In the genomic region with DNA sequence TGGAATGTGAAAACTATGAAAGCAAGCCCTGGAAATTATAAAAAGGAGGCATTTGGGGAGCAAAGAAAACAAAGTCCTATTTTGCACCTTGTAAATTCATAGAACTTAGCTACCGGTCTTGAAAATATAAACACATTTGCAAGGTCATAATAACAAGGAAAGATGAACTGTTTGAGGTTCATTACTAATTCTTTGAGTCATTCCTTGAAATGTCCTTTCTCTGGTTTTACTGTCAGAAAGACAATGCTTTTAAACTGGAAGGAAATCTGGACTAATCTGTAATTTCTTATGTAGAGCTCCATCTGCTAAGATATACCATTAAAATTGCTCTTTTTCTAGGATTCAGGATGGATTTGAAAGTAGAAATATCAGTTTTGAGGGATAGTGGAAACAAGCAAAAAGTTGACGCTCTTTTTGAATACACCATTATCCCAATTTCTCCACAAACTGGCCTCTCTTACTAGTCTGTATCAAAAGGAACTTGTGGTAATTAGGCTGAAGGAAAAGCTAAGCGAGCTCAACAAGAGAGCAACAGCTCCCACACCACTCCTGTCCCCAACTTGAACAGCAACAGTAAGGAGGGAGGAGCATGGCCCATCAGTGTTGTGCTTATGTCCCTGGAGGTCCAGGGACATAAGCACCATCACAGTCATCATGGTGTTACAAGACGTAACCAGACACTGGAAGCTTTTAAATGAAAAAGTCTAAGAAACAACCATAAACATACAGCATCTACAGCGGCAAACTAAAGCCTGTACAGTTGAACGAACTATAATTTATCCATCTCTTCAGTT, we compare ENCODE assay signal across 8 cellular contexts. TPM values are rescaled to one million over a fixed set of nuclear protein-coding genes. Genes with fewer than 3 reads are reported as not detected.
A peak's percentile ranks its signal among the peaks of the same experiment; 100 is the strongest.
DNase-seq lines count a peak whose midpoint lies in the region; ATAC-seq, FAIRE-seq and TF ChIP-seq lines count a peak whose summit lies in the region.

No MANE protein-coding gene starts in this region.

- WGBS in lower leg skin, 2 donors: 19 to 20% methylated on average over 6 of the region's 6 CpGs

- H4K20me1 ChIP-seq in OCI-LY7 (ENCODE audit: insufficient read depth, low read length): peaks cover 6% of the 10 kb centered on the region; the same call in 1 of the 2 replicates

- peak overlapping the region; percentile 92 for H3K4me2 ChIP-seq in OCI-LY7 (ENCODE audit: low read length)

- H3K4me3 Mint-ChIP-seq in chondrocyte (ENCODE audit: unreplicated experiment): peak overlapping the region; percentile 96

- intact Hi-C loops in OCI-LY7 (cut with micrococcal nuclease; ENCODE audit: unreplicated experiment): loop anchor here (1.0 to 10.0 kb wide), 4 partner anchors 45 to 190 kb away; a partner anchor contains a TSS
- intact Hi-C loops in lower leg skin (cut with DNase I; ENCODE audit: low total_unique reads): no loop called here

- peak overlapping the region; percentile 94 for H3K27ac Mint-ChIP-seq in chondrocyte (ENCODE audit: unreplicated experiment)

- H2AFZ ChIP-seq in OCI-LY7 (ENCODE audit: low read length): peak overlapping the region; percentile 85; the same call in 1 of the 2 replicates

- peak overlapping the region; percentile 85 for H3K27ac ChIP-seq in OCI-LY7 (ENCODE audit: low read depth, low read length, poor library complexity, severe bottlenecking)

- peaks cover 82% of the 10 kb centered on the region for H3K79me2 ChIP-seq in OCI-LY7 (ENCODE audit: insufficient read depth, low read depth, low read length)

- H3K36me3 ChIP-seq in BJ (ENCODE audit: control insufficient read depth, insufficient read depth, low read length): no peaks in the 10 kb centered on the region
- H3K36me3 ChIP-seq in OCI-LY7 (ENCODE audit: insufficient read depth, low read length): peaks cover 62% of the 10 kb centered on the region

- H3K4me1 Mint-ChIP-seq in chondrocyte (ENCODE audit: low read depth): peaks cover 35% of the 10 kb centered on the region

- H3K9me3 ChIP-seq in OCI-LY7 (ENCODE audit: low read length) (no peaks in the 10 kb centered on the region), mononuclear cell (ENCODE audit: low read depth, low read length) (no peaks in the 10 kb centered on the region)

- POLR2A ChIA-PET in BJ (lab: Charles Lee): no interaction called here
- POLR2A ChIA-PET in OCI-LY7 (lab: Charles Lee): interaction anchor here (0.6 to 1.4 kb wide), 8 partner anchors 8 to 351 kb away, joined by 3 to 6 read pairs (median 3); no protein-coding TSS in a partner anchor

- TF ChIP-seq POLR2A in lower leg skin (IDR thresholded peaks at IDR 0.05): no peak

- no peaks in the 10 kb centered on the region for H3K27me3 ChIP-seq in BJ (ENCODE audit: control insufficient read depth, insufficient read depth, low read length)
- H3K27me3 ChIP-seq in mononuclear cell (ENCODE audit: insufficient read depth, low read length): no peaks in the 10 kb centered on the region

- BruUV-seq in OCI-LY7 (replicated peaks; lab: Mats Ljungman, UMichigan): no TSS peak

- no peaks in the 10 kb centered on the region for H3K9me2 ChIP-seq in OCI-LY7 (ENCODE audit: insufficient read depth, low read length)

- H3K9me3 Mint-ChIP-seq in chondrocyte (ENCODE audit: low read depth): no peaks in the 10 kb centered on the region

- DNase-seq in BJ (ENCODE audit: low read depth) (no peak), GM19239 (ENCODE audit: insufficient read length, low spot score) (no peak), OCI-LY7 (ENCODE audit: low spot score) (peak; percentile 50), chondrocyte (ENCODE audit: low spot score) (no peak), lower leg skin (ENCODE audit: low spot score in 2 of 2) (no peak)

- H3K27me3 Mint-ChIP-seq in chondrocyte (ENCODE audit: low read depth): no peaks in the 10 kb centered on the region

- CTCF ChIA-PET in BJ (lab: Yijun Ruan, JAX) (interaction anchor here (1.1 to 1.8 kb wide), 2 partner anchors 11 to 338 kb away, joined by 3 read pairs; no protein-coding TSS in a partner anchor), OCI-LY7 (lab: Charles Lee; ENCODE audit: unreplicated experiment) (interaction anchor here (0.6 to 0.9 kb wide), 2 partner anchors 28 to 248 kb away, joined by 3 to 4 read pairs; no protein-coding TSS in a partner anchor)

- FAIRE-seq in GM19239 (lab: Jason Lieb, UNC): peak; percentile 82

- ATAC-seq in HG02588 (IDR thresholded peaks at IDR 0.05; ENCODE audit: unreplicated experiment) (no peak), HG02642 (IDR thresholded peaks at IDR 0.05; ENCODE audit: poor library complexity, unreplicated experiment) (no peak)

- H3K4me3 ChIP-seq in BJ (ENCODE audit: low read depth, low read length): peak overlapping the region; percentile 98
- H3K4me3 ChIP-seq in OCI-LY7 (ENCODE audit: low read depth, low read length, poor library complexity, severe bottlenecking): peak overlapping the region; percentile 90
- H3K4me3 ChIP-seq in mononuclear cell (ENCODE audit: low read length): peak overlapping the region; percentile 79
- H3K4me3 ChIP-seq in lower leg skin (ENCODE audit: low read depth, poor library complexity, severe bottlenecking): no peak overlapping the region

- peaks cover 2% of the 10 kb centered on the region for H3K36me3 Mint-ChIP-seq in chondrocyte (ENCODE audit: low read depth)

- no peak for TF ChIP-seq CTCF in BJ (IDR thresholded peaks at IDR 0.05; ENCODE audit: insufficient read depth, low read depth, low read length)
- no peak for TF ChIP-seq CTCF in OCI-LY7 (conservative IDR thresholded peaks at IDR 0.05; ENCODE audit: low read length)
- no peak for TF ChIP-seq CTCF in chondrocyte (IDR thresholded peaks at IDR 0.05)
- TF ChIP-seq CTCF in lower leg skin (IDR thresholded peaks at IDR 0.05): no peak

- H3K4me1 ChIP-seq in OCI-LY7 (ENCODE audit: insufficient read depth, low read length, poor library complexity, severe bottlenecking) (peaks cover 43% of the 10 kb centered on the region), mononuclear cell (ENCODE audit: insufficient read depth, low read length) (peaks cover 56% of the 10 kb centered on the region)

RNA-seq across cellular contexts. Expression of a gene that starts 1.2 kb away (rescaled TPM):
- polyA plus RNA-seq in BJ (2011; rRNA removed): 37.7 and 48.8 TPM in 2 replicates
- 12.2 and 12.9 TPM in 2 replicates for polyA minus RNA-seq in BJ (2011; rRNA and poly(A)+ RNA removed)
- 24.7 and 26.7 TPM in 2 replicates for total RNA-seq in OCI-LY7 (2014; rRNA removed; shearing (Covaris generic))
- total RNA-seq in OCI-LY7 (2022) (24.1 and 25.6 TPM in 2 replicates), chondrocyte (27.7 to 45.0 TPM (median 28.2 TPM) in 3 replicates), mononuclear cell (2.7 TPM), lower leg skin (10 to 100 TPM; 23.0 to 36.9 (median 35.1) TPM)

RNA-seq across cellular contexts. Expression of a gene that starts 44.8 kb away (rescaled TPM):
- 8.7 and 16.6 TPM in 2 replicates for polyA plus RNA-seq in BJ (2011; rRNA removed)
- polyA minus RNA-seq in BJ (2011; rRNA and poly(A)+ RNA removed): 4.9 and 5.4 TPM in 2 replicates
- total RNA-seq in OCI-LY7 (2014; rRNA removed; shearing (Covaris generic)): 21.0 and 23.5 TPM in 2 replicates
- total RNA-seq in OCI-LY7 (2022) (25.6 and 26.2 TPM in 2 replicates), chondrocyte (16.3 to 18.7 TPM (median 16.3 TPM) in 3 replicates), mononuclear cell (20.9 TPM), lower leg skin (10 to 100 TPM; 12.5 to 16.0 (median 13.7) TPM)
